9 cellular contexts compared by ENCODE assay signal in genomic region chrX:26442340-26442739, GRCh38.
DNase-seq lines count a peak whose midpoint lies in the region; ATAC-seq and TF ChIP-seq lines count a peak whose summit lies in the region.
"Had no signal": no experiment of that assay in that cellular context is flagged by ENCODE, and none has a peak within 500 bp of the region (broad histone marks: within the 10 kb centered on the region; RNA-seq: fewer than 3 reads in every experiment).

No MANE protein-coding gene starts in this region.

- ATAC-seq in upper lobe of right lung: no peak

- no peak for TF ChIP-seq POLR2A in NB4 (IDR thresholded peaks at IDR 0.05; ENCODE audit: extremely low read depth, insufficient read length)

- no peak overlapping the region for H3K27ac ChIP-seq in upper lobe of right lung

- intact Hi-C loops in upper lobe of right lung (cut with DNase I): no loop called here

- H3K27me3 ChIP-seq in upper lobe of right lung: no peaks in the 10 kb centered on the region

- DNase-seq in DMS114 treated with DMSO at 0.1 percent for 48 hours (lab: John Stamatoyannopoulos, UW; ENCODE audit: unreplicated experiment) (peak; percentile 10), NB4 (ENCODE audit: low read depth) (peak; percentile 23), brain pericyte (ENCODE audit: low read depth, low spot score) (peak; percentile 0), medulla oblongata (ENCODE audit: extremely low spot score) (peak; percentile 3), upper lobe of right lung (no peak), GM19240 (ENCODE audit: insufficient read length, low spot score) (no peak), GM19238 (ENCODE audit: insufficient read length, low spot score) (no peak)
- DNase-seq in stimulated activated CD4-positive, alpha-beta T cell treated with anti-CD3 and anti-CD28 coated beads, Interleukin-12 subunit alpha, Interleukin-12 subunit beta, amount 100 ng/mL, for 4 hours: no peak
- DNase-seq: KG1 had no signal

- H3K36me3 ChIP-seq in upper lobe of right lung: no peaks in the 10 kb centered on the region

- H3K9me3 ChIP-seq in upper lobe of right lung: no peaks in the 10 kb centered on the region

- peak; percentile 40 for TF ChIP-seq CTCF in NB4 (IDR thresholded peaks at IDR 0.05; ENCODE audit: low read depth, low read length)
- TF ChIP-seq CTCF in upper lobe of right lung (IDR thresholded peaks at IDR 0.05): no peak

- no peak overlapping the region for H3K4me3 ChIP-seq in NB4 (ENCODE audit: low read depth, low read length)
- H3K4me3 ChIP-seq in upper lobe of right lung: no peak overlapping the region

- H3K4me1 ChIP-seq in upper lobe of right lung: no peaks in the 10 kb centered on the region

Comparison
In these comparisons a context has a peak if more than half of its experiments do, and no peak if none do; other contexts are left out.
1. DNase-seq: peak in DMS114 treated with DMSO at 0.1 percent for 48 hours (single experiment), NB4 (single experiment), brain pericyte (single experiment) and medulla oblongata (single experiment); none in upper lobe of right lung (single experiment), GM19240 (single experiment), stimulated activated CD4-positive, alpha-beta T cell treated with anti-CD3 and anti-CD28 coated beads, Interleukin-12 subunit alpha, Interleukin-12 subunit beta, amount 100 ng/mL, for 4 hours (single experiment) and GM19238 (single experiment).